8 cellular contexts compared by ENCODE assay signal in the genomic region with DNA sequence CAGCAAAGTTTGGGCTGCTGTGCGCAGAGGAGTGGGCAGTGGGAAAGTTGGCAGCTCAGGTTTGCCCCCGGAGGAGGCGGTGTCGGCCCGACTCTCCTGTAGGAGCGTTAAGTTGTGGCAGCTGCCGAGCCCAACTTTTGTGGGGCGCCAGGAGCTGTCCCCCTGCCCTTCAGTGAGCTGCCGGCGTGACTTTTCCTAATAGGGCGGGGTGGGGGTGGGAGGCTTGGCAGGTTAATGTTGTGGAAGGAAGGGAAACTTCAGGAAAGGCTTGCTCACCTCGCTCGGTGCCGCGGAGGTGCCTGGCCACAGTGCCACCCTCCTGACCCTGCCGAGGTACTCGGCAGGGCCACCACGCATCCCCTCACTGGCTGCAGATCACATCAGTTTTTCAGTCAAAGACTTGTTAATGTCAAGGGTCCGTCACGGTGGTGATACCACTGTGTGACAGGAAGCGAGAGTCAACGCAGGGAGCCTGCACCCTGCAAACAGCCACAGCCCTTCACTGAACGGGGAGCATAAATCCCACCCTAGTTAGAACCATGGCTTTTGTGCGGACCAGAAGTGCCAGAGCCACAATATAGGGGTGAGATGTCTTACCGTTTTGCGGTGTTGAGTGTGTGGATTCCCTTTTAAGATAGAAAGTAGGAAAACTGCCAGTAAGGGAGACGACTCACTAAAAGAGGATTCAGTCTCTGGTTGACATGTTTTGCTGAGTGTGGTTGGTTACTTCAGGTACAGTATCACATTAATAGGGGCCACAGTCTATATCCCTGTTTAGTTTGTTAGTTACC. TPM values are rescaled to one million over a fixed set of nuclear protein-coding genes. Genes with fewer than 3 reads are reported as not detected.
DNase-seq lines count a peak whose midpoint lies in the region; ATAC-seq and TF ChIP-seq lines count a peak whose summit lies in the region.

No MANE protein-coding gene starts in this region.

- CTCF ChIA-PET in activated CD4-positive, alpha-beta memory T cell treated with anti-CD3 and anti-CD28 coated beads, Interleukin-2, amount 10 ng/mL, durations not matched to agents 7 days and 5 days (lab: Charles Lee): interaction anchor here (0.7 to 2.0 kb wide), 13 partner anchors 9 to 228 kb away, joined by 3 to 9 read pairs (median 4); partner anchors contain the start of gene LIX1

- TF ChIP-seq CTCF in Loucy (conservative IDR thresholded peaks at IDR 0.05; ENCODE audit: low read length): peak; percentile 26; the same call in 1 of the 2 replicates

- peaks cover 83% of the 10 kb centered on the region for H3K79me2 ChIP-seq in Loucy (ENCODE audit: insufficient read depth, low read length)

- H3K27ac ChIP-seq in effector memory CD4-positive, alpha-beta T cell (ENCODE audit: insufficient read depth, low read length, poor library complexity, severe bottlenecking): peak overlapping the region; percentile 93

- H3K36me3 Mint-ChIP-seq in activated CD4-positive, alpha-beta memory T cell treated with anti-CD3 and anti-CD28 coated beads, Interleukin-2, amount 10 ng/mL, durations not matched to agents 7 days and 5 days (ENCODE audit: low read depth): peaks cover 36% of the 10 kb centered on the region

- H3F3A ChIP-seq in Loucy (ENCODE audit: low read depth): 0 out of 2 replicates have a peak, but pooled peaks cover 3% of the 10 kb centered on the region

- H3K4me2 ChIP-seq in Loucy (ENCODE audit: low read depth, low read length, poor library complexity, severe bottlenecking): peak overlapping the region; percentile 94

- peaks cover 67% of the 10 kb centered on the region for H3K4me1 ChIP-seq in Loucy (ENCODE audit: insufficient read depth, low read length, poor library complexity, severe bottlenecking)
- H3K4me1 ChIP-seq in effector memory CD4-positive, alpha-beta T cell (ENCODE audit: control insufficient read depth, insufficient read depth, low read length, poor library complexity, severe bottlenecking): peaks cover 32% of the 10 kb centered on the region

- peak overlapping the region; percentile 96 for H3K27ac Mint-ChIP-seq in activated CD4-positive, alpha-beta memory T cell treated with anti-CD3 and anti-CD28 coated beads, Interleukin-2, amount 10 ng/mL, durations not matched to agents 7 days and 5 days

- POLR2A ChIA-PET in activated CD4-positive, alpha-beta memory T cell treated with anti-CD3 and anti-CD28 coated beads, Interleukin-2, amount 10 ng/mL, durations not matched to agents 7 days and 5 days (lab: Charles Lee): interaction anchor here (0.5 to 6.2 kb wide), 31 partner anchors 9 to 275 kb away, joined by 3 to 138 read pairs (median 4); partner anchors contain the start of genes CAST, ERAP1 and ERAP2

- peak overlapping the region; percentile 95 for H3K9ac ChIP-seq in Loucy (ENCODE audit: low read depth, low read length, poor library complexity, severe bottlenecking)

- H3K9me2 ChIP-seq in Loucy (replicated peaks; ENCODE audit: low read depth, low read length): no peaks in the 10 kb centered on the region

- no peaks in the 10 kb centered on the region for H3K27me3 ChIP-seq in Loucy (ENCODE audit: insufficient read depth, low read length, poor library complexity, severe bottlenecking)
- no peaks in the 10 kb centered on the region for H3K27me3 ChIP-seq in effector memory CD4-positive, alpha-beta T cell (replicated peaks; ENCODE audit: control insufficient read depth, insufficient read depth, low read length, poor library complexity, severe bottlenecking)

- peaks cover 51% of the 10 kb centered on the region for H3K4me1 Mint-ChIP-seq in activated CD4-positive, alpha-beta memory T cell treated with anti-CD3 and anti-CD28 coated beads, Interleukin-2, amount 10 ng/mL, durations not matched to agents 7 days and 5 days

- DNase-seq in ELR (ENCODE audit: low read depth) (peak; percentile 49), midbrain (lab: John Stamatoyannopoulos, UW) (peak; percentile 54), COR-L47 (lab: John Stamatoyannopoulos, UW) (no peak)
- peak; percentile 66 for DNase-seq in activated CD4-positive, alpha-beta memory T cell treated with anti-CD3 and anti-CD28 coated beads, Interleukin-2, amount 10 ng/mL, durations not matched to agents 7 days and 5 days
- DNase-seq in effector memory CD4-positive, alpha-beta T cell: peak; percentile 14 to 31 (median 27)
- peak; percentile 6 to 27 for DNase-seq in stimulated activated CD8-positive, alpha-beta memory T cell treated with anti-CD3 and anti-CD28 coated beads, Interleukin-7, amount 100 ng/mL, for 1 hour (ENCODE audit: low read depth in 2 of 2)

- H3K36me3 ChIP-seq in Loucy (ENCODE audit: insufficient read depth, low read length): no peaks in the 10 kb centered on the region
- H3K36me3 ChIP-seq in effector memory CD4-positive, alpha-beta T cell (ENCODE audit: control insufficient read depth, insufficient read depth, low read length): no peaks in the 10 kb centered on the region

- no peaks in the 10 kb centered on the region for H3K27me3 Mint-ChIP-seq in activated CD4-positive, alpha-beta memory T cell treated with anti-CD3 and anti-CD28 coated beads, Interleukin-2, amount 10 ng/mL, durations not matched to agents 7 days and 5 days

- H3K4me3 Mint-ChIP-seq in activated CD4-positive, alpha-beta memory T cell treated with anti-CD3 and anti-CD28 coated beads, Interleukin-2, amount 10 ng/mL, durations not matched to agents 7 days and 5 days: peak overlapping the region; percentile 80

- H3K9me3 Mint-ChIP-seq in activated CD4-positive, alpha-beta memory T cell treated with anti-CD3 and anti-CD28 coated beads, Interleukin-2, amount 10 ng/mL, durations not matched to agents 7 days and 5 days: no peaks in the 10 kb centered on the region

- peaks cover 48% of the 10 kb centered on the region for H4K20me1 ChIP-seq in Loucy (ENCODE audit: insufficient read depth, low read length, poor library complexity, severe bottlenecking)

- H3K4me3 ChIP-seq in Loucy (ENCODE audit: low read length, poor library complexity, severe bottlenecking): peak overlapping the region; percentile 83
- H3K4me3 ChIP-seq in effector memory CD4-positive, alpha-beta T cell (ENCODE audit: insufficient read depth, low read depth, low read length, poor library complexity, severe bottlenecking): peak overlapping the region; percentile 92

- peak; percentile 26 for ATAC-seq in GM21825 (IDR thresholded peaks at IDR 0.05; ENCODE audit: unreplicated experiment)

- no peaks in the 10 kb centered on the region for H3K9me3 ChIP-seq in Loucy (ENCODE audit: insufficient read depth, low read depth, low read length)
- no peaks in the 10 kb centered on the region for H3K9me3 ChIP-seq in effector memory CD4-positive, alpha-beta T cell (ENCODE audit: control insufficient read depth, low read length)

- H2AFZ ChIP-seq in Loucy (ENCODE audit: low read length): peak overlapping the region; percentile 43; the same call in 1 of the 2 replicates

RNA-seq across cellular contexts. Expression of gene LNPEP, which starts 0.7 kb away (rescaled TPM):
- total RNA-seq in activated CD4-positive, alpha-beta memory T cell treated with anti-CD3 and anti-CD28 coated beads, Interleukin-2, amount 10 ng/mL, durations not matched to agents 7 days and 5 days: 10 to 100 TPM; 79.2 to 80.8 TPM
